Comparison of ENCODE assay signal across 8 cellular contexts in the genomic region with DNA sequence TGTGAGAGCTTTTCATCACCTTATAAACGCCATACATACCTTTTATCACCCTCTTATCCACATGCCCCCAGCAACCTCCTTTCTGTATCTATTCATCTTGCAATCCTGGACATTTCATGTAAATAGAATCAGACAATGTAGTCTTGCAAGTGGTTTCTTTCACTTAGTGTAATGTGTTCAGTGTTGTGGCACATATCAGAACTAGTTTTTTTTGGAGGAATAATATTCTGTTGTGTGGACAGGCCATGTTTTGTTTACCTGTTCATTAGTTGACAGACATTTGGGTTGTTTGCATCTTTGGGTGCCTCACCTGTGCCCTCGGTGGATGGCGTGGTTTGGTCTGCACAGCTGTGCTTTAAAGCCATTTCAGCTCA. TPM values are rescaled to one million over a fixed set of nuclear protein-coding genes. Genes with fewer than 3 reads are reported as not detected.
DNase-seq lines count a peak whose midpoint lies in the region; ATAC-seq and TF ChIP-seq lines count a peak whose summit lies in the region.

No MANE protein-coding gene starts in this region.

- peaks cover 11% of the 10 kb centered on the region; the same call in 1 of the 2 replicates for H4K20me1 ChIP-seq in KMS-11 (ENCODE audit: insufficient read depth)

- TF ChIP-seq CTCF in A673 (conservative IDR thresholded peaks at IDR 0.05; ENCODE audit: low read depth, low read length) (no peak), KMS-11 (conservative IDR thresholded peaks at IDR 0.05; ENCODE audit: low read depth, low read length) (no peak)

- H3K27ac ChIP-seq in A673 (ENCODE audit: low read depth, low read length, poor library complexity, severe bottlenecking) (no peak overlapping the region), KMS-11 (peak overlapping the region; percentile 99; the same call in 1 of the 2 replicates), muscle layer of colon (ENCODE audit: low read depth, low read length) (peak overlapping the region; percentile 31)

- H3K36me3 Mint-ChIP-seq in central memory CD8-positive, alpha-beta T cell (ENCODE audit: insufficient read depth), result peaks cover 66% of the 10 kb centered on the region

- no peaks in the 10 kb centered on the region for H3K27me3 Mint-ChIP-seq in central memory CD8-positive, alpha-beta T cell

- peaks cover 31% of the 10 kb centered on the region for H3K79me2 ChIP-seq in KMS-11 (ENCODE audit: insufficient read depth, low read depth)

- H3K9ac ChIP-seq in KMS-11 (peak overlapping the region; percentile 90; the same call in 1 of the 2 replicates), muscle layer of colon (ENCODE audit: low read length) (peak overlapping the region; percentile 66)

- BruUV-seq in A673 (replicated peaks; lab: Mats Ljungman, UMichigan), result TSS peak; percentile 67

- H3K4me3 ChIP-seq in A673 (ENCODE audit: low read depth, low read length, poor library complexity, severe bottlenecking), result peak overlapping the region; percentile 88
- H3K4me3 ChIP-seq in KMS-11 (IDR thresholded peaks at IDR 0.05; ENCODE audit: insufficient read depth, low read depth, low read length), result no peak overlapping the region
- peak overlapping the region; percentile 76 to 98 for H3K4me3 ChIP-seq in muscle layer of colon (ENCODE audit: low read depth in 1 of 2, low read length in 2 of 2)

- peak overlapping the region; percentile 98 for H3K27ac Mint-ChIP-seq in central memory CD8-positive, alpha-beta T cell (ENCODE audit: low read depth)

- intact Hi-C loops in A673 (cut with micrococcal nuclease; ENCODE audit: unreplicated experiment), result loop anchor here (5.0 kb wide), 1 partner anchor 85 kb away; a partner anchor contains a TSS

- peaks cover 16% of the 10 kb centered on the region for H3K4me1 ChIP-seq in A673 (ENCODE audit: insufficient read depth, low read length, poor library complexity, severe bottlenecking)
- H3K4me1 ChIP-seq in KMS-11 (ENCODE audit: low read depth, poor library complexity, severe bottlenecking), result peaks cover 30% of the 10 kb centered on the region
- peaks cover 65% of the 10 kb centered on the region for H3K4me1 ChIP-seq in muscle layer of colon (ENCODE audit: insufficient read depth, low read length)

- peaks cover 46% of the 10 kb centered on the region for H3K4me1 Mint-ChIP-seq in central memory CD8-positive, alpha-beta T cell

- peak overlapping the region; percentile 93 for H3K4me3 Mint-ChIP-seq in central memory CD8-positive, alpha-beta T cell

- H3K36me3 ChIP-seq in A673 (ENCODE audit: insufficient read depth, low read length, poor library complexity, severe bottlenecking) (peaks cover 36% of the 10 kb centered on the region), KMS-11 (ENCODE audit: insufficient read depth) (no peaks in the 10 kb centered on the region), muscle layer of colon (ENCODE audit: insufficient read depth, low read length) (peaks cover 51% of the 10 kb centered on the region)

- H3K9me3 ChIP-seq in A673 (ENCODE audit: low read depth, low read length, poor library complexity, severe bottlenecking), result no peaks in the 10 kb centered on the region
- no peaks in the 10 kb centered on the region for H3K9me3 ChIP-seq in muscle layer of colon (ENCODE audit: low read length)

- ATAC-seq in central memory CD8-positive, alpha-beta T cell (replicated peaks; ENCODE audit: extremely low read depth, poor library complexity, severe bottlenecking), result no peak
- ATAC-seq in GM21717 (IDR thresholded peaks at IDR 0.05; ENCODE audit: unreplicated experiment), result no peak
- no peak for ATAC-seq in HG02798 (IDR thresholded peaks at IDR 0.05; ENCODE audit: poor library complexity, unreplicated experiment)

- no peaks in the 10 kb centered on the region for H3K9me3 Mint-ChIP-seq in central memory CD8-positive, alpha-beta T cell

- no peaks in the 10 kb centered on the region for H3K27me3 ChIP-seq in A673 (replicated peaks; ENCODE audit: insufficient read depth, low read depth, low read length, poor library complexity)
- no peaks in the 10 kb centered on the region for H3K27me3 ChIP-seq in KMS-11 (ENCODE audit: insufficient read depth, low read depth)
- no peaks in the 10 kb centered on the region for H3K27me3 ChIP-seq in muscle layer of colon (ENCODE audit: control insufficient read depth in 1 of 2, insufficient read depth in 2 of 2, low read length in 2 of 2)

- POLR2A ChIA-PET in A673 (lab: Charles Lee; ENCODE audit: low non-redundant PET), result interaction anchor here (0.8 kb wide), 1 partner anchor 199 kb away, joined by 3 read pairs; a partner anchor contains a TSS

- H2AFZ ChIP-seq in KMS-11 (ENCODE audit: low read depth), result no peak overlapping the region

- DNase-seq in A673 (ENCODE audit: low spot score), result no peak
- DNase-seq in central memory CD8-positive, alpha-beta T cell (ENCODE audit: low spot score in 2 of 2), result no peak
- DNase-seq in stimulated activated CD4-positive, alpha-beta T cell treated with anti-CD3 and anti-CD28 coated beads, Interleukin-4, amount 100 ng/mL, for 24 hours, result no peak
- no peak for DNase-seq in DMS53 treated with DMSO at 0.1 percent for 48 hours (lab: John Stamatoyannopoulos, UW; ENCODE audit: unreplicated experiment)

- CTCF ChIA-PET in A673 (lab: Charles Lee), result no interaction called here

- H3K4me2 ChIP-seq in KMS-11, result peak overlapping the region; percentile 41

RNA-seq across cellular contexts. Expression of a gene that starts 1.3 kb away (rescaled TPM):
- total RNA-seq in A673 (2021), result 84.1 and 105 TPM in 2 replicates

RNA-seq across cellular contexts. Expression of a gene that starts 15.4 kb away (rescaled TPM):
- total RNA-seq in A673 (2021), result 59.5 and 63.9 TPM in 2 replicates

RNA-seq across cellular contexts. Expression of a gene that starts 28.3 kb away (rescaled TPM):
- total RNA-seq in A673 (2021), result 0.58 and 1.5 TPM in 2 replicates

RNA-seq across cellular contexts. Expression of a gene that starts 36.6 kb away (rescaled TPM):
- 29.9 and 31.3 TPM in 2 replicates for total RNA-seq in A673 (2021)
